9 cellular contexts compared by ENCODE assay signal in genomic region chr2:46942891-46943626, GRCh38. TPM values are rescaled to one million over a fixed set of nuclear protein-coding genes. Genes with fewer than 3 reads are reported as not detected.
A peak's percentile ranks its signal among the peaks of the same experiment; 100 is the strongest.
DNase-seq lines count a peak whose midpoint lies in the region; ATAC-seq and TF ChIP-seq lines count a peak whose summit lies in the region.
"Had no signal": no experiment of that assay in that cellular context is flagged by ENCODE, and none has a peak within 500 bp of the region (broad histone marks: within the 10 kb centered on the region; RNA-seq: fewer than 3 reads in every experiment).

No MANE protein-coding gene starts in this region.

- H3K36me3 ChIP-seq in GM06990 (ENCODE audit: control insufficient read depth, insufficient read depth, low read length), result peaks cover 3% of the 10 kb centered on the region
- H3K36me3 ChIP-seq in PC-9 (ENCODE audit: low read depth), result no peaks in the 10 kb centered on the region; the same call in 1 of the 2 replicates
- H3K36me3 ChIP-seq in effector memory CD4-positive, alpha-beta T cell (ENCODE audit: control insufficient read depth, insufficient read depth, low read length), result no peaks in the 10 kb centered on the region
- H3K36me3 ChIP-seq in sigmoid colon, result no peaks in the 10 kb centered on the region

- TF ChIP-seq POLR2A in sigmoid colon (IDR thresholded peaks at IDR 0.05), result no peak

- DNase-seq in GM06990 (ENCODE audit: extremely low read depth, insufficient read length), result no peak
- no peak for DNase-seq in PC-9
- DNase-seq in effector memory CD4-positive, alpha-beta T cell, result no peak
- DNase-seq in sigmoid colon, result no peak
- no peak for DNase-seq in SIG-M5 (lab: John Stamatoyannopoulos, UW)
- DNase-seq in NK-92 treated with Interleukin-12 subunit alpha and Interleukin-12 subunit beta, amount 100 ng/mL, for 24 hours (lab: John Stamatoyannopoulos, UW), result no peak
- no peak for DNase-seq in GF-D8 (lab: John Stamatoyannopoulos, UW)
- DNase-seq: cerebellar nuclear complex had no signal

- intact Hi-C loops in PC-9 (cut with micrococcal nuclease; ENCODE audit: unreplicated experiment), result no loop called here
- intact Hi-C loops in sigmoid colon (cut with DNase I), result no loop called here

- no peak for TF ChIP-seq EP300 in sigmoid colon (IDR thresholded peaks at IDR 0.05)

- no peaks in the 10 kb centered on the region for H3K9me2 ChIP-seq in PC-9 (ENCODE audit: insufficient read depth)

- H3K4me3 ChIP-seq in GM06990 (replicated peaks; ENCODE audit: low read depth, low read length), result peak overlapping the region; percentile 80
- H3K4me3 ChIP-seq in PC-9, result peak overlapping the region; percentile 88
- H3K4me3 ChIP-seq in effector memory CD4-positive, alpha-beta T cell (ENCODE audit: insufficient read depth, low read depth, low read length, poor library complexity, severe bottlenecking), result peak overlapping the region; percentile 89
- H3K4me3 ChIP-seq in sigmoid colon, result peak overlapping the region in 3 of 4 donors; percentile 72 to 93 (median 92)

- H3K27ac ChIP-seq in PC-9 (0 out of 2 replicates have a peak overlapping the region, but pooled peaks have one; percentile 54), sigmoid colon (peak overlapping the region in 3 of 4 donors; percentile 83 to 93 (median 92))
- H3K27ac ChIP-seq in effector memory CD4-positive, alpha-beta T cell (ENCODE audit: insufficient read depth, low read length, poor library complexity, severe bottlenecking), result peak overlapping the region; percentile 98

- BruUV-seq in PC-9 (replicated peaks; lab: Mats Ljungman, UMichigan), result no TSS peak

- peaks cover 34% of the 10 kb centered on the region for H3F3A ChIP-seq in PC-9 (ENCODE audit: insufficient read depth, low read depth)

- H3K27me3 ChIP-seq in GM06990 (replicated peaks; ENCODE audit: control insufficient read depth, insufficient read depth, low read length) (no peaks in the 10 kb centered on the region), PC-9 (ENCODE audit: insufficient read depth, low read depth) (no peaks in the 10 kb centered on the region), sigmoid colon (no peaks in the 10 kb centered on the region)
- H3K27me3 ChIP-seq in effector memory CD4-positive, alpha-beta T cell (replicated peaks; ENCODE audit: control insufficient read depth, insufficient read depth, low read length, poor library complexity, severe bottlenecking), result no peaks in the 10 kb centered on the region

- H3K4me1 ChIP-seq in PC-9 (replicated peaks; ENCODE audit: insufficient read depth), result peaks cover 46% of the 10 kb centered on the region
- peaks cover 41% of the 10 kb centered on the region for H3K4me1 ChIP-seq in effector memory CD4-positive, alpha-beta T cell (ENCODE audit: control insufficient read depth, insufficient read depth, low read length, poor library complexity, severe bottlenecking)
- peaks cover 0 to 30% (median 23%) of the 10 kb centered on the region in 4 donors for H3K4me1 ChIP-seq in sigmoid colon

- CTCF ChIA-PET in PC-9 (lab: Charles Lee), result no interaction called here

- H3K4me2 ChIP-seq in PC-9, result peak overlapping the region; percentile 99

- H3K9me3 ChIP-seq in PC-9 (ENCODE audit: insufficient read depth, low read depth), result no peaks in the 10 kb centered on the region
- no peaks in the 10 kb centered on the region for H3K9me3 ChIP-seq in effector memory CD4-positive, alpha-beta T cell (ENCODE audit: control insufficient read depth, low read length)
- H3K9me3 ChIP-seq in sigmoid colon, result no peaks in the 10 kb centered on the region

- peaks cover 74% of the 10 kb centered on the region for H3K79me2 ChIP-seq in PC-9 (ENCODE audit: low read depth)

- POLR2A ChIA-PET in PC-9 (lab: Charles Lee; ENCODE audit: unreplicated experiment), result no interaction called here

- WGBS in sigmoid colon, 2 donors, result 70 to 88% methylated on average over 10 of the region's 10 CpGs

- no peak for TF ChIP-seq CTCF in GM06990 (IDR thresholded peaks at IDR 0.05; ENCODE audit: insufficient read depth, low read length, poor library complexity, severe bottlenecking)
- no peak for TF ChIP-seq CTCF in PC-9 (conservative IDR thresholded peaks at IDR 0.05)
- TF ChIP-seq CTCF in sigmoid colon (IDR thresholded peaks at IDR 0.05), result no peak

- no peak for ATAC-seq in HG03280 (IDR thresholded peaks at IDR 0.05; ENCODE audit: unreplicated experiment)

- H4K20me1 ChIP-seq in PC-9 (ENCODE audit: insufficient read depth), result peaks cover 6% of the 10 kb centered on the region; the same call in 1 of the 2 replicates

- H2AFZ ChIP-seq in PC-9, result no peak overlapping the region

RNA-seq across cellular contexts. Expression of gene TTC7A, which starts 2.0 kb away (rescaled TPM):
- total RNA-seq in PC-9 (2021), result 66.8 and 80.9 TPM in 2 replicates
- total RNA-seq in sigmoid colon, result 10 to 100 TPM; 11.7 to 21.9 (median 14.8) TPM
- 10 to 100 TPM; 18.6 to 29.4 (median 20.1) TPM for polyA plus RNA-seq in sigmoid colon

RNA-seq across cellular contexts. Expression of gene MCFD2, which starts 27.5 kb away (rescaled TPM):
- 127 and 163 TPM in 2 replicates for total RNA-seq in PC-9 (2021)
- 10 to 100 TPM; 50.1 to 75.7 (median 68.6) TPM for total RNA-seq in sigmoid colon
- polyA plus RNA-seq in sigmoid colon, result 10 to 100 TPM; 13.4 to 31.6 (median 15.6) TPM
